Comparison of ENCODE assay signal across 1 cellular context in the genomic region with DNA sequence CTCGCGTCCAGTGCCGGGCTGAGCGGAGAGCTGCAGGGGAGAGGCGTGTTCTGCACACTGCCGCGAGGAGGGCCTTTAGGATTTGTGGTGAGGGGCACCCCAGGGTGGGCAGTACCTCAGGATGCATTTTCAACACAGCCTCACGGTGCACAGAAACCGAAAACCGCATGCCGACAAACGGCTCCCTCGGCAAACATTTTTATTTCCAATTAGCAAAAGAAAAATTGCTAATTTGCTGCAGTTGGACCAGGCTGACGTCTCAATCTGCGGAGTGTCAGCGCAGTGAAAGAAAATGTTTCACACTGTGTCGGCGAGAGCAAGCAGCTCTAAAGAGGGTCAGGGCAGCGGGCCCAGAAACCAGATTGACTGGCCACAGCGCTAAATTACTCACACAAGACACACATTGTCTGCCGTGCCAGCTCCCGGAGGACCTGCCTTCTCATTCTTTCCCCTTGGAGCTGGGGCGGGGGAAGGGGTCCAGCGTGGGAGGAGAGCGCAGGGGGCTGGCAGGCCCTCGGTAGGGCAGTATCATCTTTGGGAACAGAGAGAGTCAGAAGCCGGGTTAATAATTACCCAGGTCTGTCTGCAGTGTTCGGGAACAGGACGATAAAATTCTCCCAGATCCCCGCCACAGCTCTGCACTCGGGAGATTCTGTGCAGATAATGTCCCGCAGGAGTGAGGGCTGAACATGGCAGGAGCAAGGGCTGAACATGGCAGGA.
TF ChIP-seq lines count a peak whose summit lies in the region.

No MANE protein-coding gene starts in this region.

TF ChIP-seq in HepG2, 621 proteins besides CTCF, POLR2A, EP300 and RAD21 (continued from another document and continues in another):
- TF ChIP-seq, protein P1, sequence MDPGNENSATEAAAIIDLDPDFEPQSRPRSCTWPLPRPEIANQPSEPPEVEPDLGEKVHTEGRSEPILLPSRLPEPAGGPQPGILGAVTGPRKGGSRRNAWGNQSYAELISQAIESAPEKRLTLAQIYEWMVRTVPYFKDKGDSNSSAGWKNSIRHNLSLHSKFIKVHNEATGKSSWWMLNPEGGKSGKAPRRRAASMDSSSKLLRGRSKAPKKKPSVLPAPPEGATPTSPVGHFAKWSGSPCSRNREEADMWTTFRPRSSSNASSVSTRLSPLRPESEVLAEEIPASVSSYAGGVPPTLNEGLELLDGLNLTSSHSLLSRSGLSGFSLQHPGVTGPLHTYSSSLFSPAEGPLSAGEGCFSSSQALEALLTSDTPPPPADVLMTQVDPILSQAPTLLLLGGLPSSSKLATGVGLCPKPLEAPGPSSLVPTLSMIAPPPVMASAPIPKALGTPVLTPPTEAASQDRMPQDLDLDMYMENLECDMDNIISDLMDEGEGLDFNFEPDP (CRISPR knock-in tag; conservative IDR thresholded peaks at IDR 0.05), result 0 out of 2 replicates have a peak, but pooled peaks have one; percentile 18
- TF ChIP-seq CBX2 (IDR thresholded peaks at IDR 0.05; ENCODE audit: low read depth, low read length) (no peak), CBX2 (CRISPR knock-in tag; IDR thresholded peaks at IDR 0.05; ENCODE audit: low read depth) (no peak), ZNF75D (CRISPR knock-in tag; IDR thresholded peaks at IDR 0.05; ENCODE audit: borderline replicate concordance) (no peak), NKX3-1 (CRISPR knock-in tag; IDR thresholded peaks at IDR 0.05) (peak; percentile 38; the same call in 1 of the 2 replicates), MED1 (CRISPR knock-in tag; IDR thresholded peaks at IDR 0.05) (0 out of 2 replicates have a peak, but pooled peaks have one; percentile 20), ZNF598 (CRISPR knock-in tag; IDR thresholded peaks at IDR 0.05; ENCODE audit: borderline replicate concordance) (no peak), ZZZ3 (CRISPR knock-in tag; IDR thresholded peaks at IDR 0.05; ENCODE audit: borderline replicate concordance) (peak; percentile 43; the same call in 1 of the 2 replicates), CEBPG (CRISPR knock-in tag; IDR thresholded peaks at IDR 0.05) (no peak), ZNF326 (CRISPR knock-in tag; IDR thresholded peaks at IDR 0.05; ENCODE audit: borderline replicate concordance) (no peak)
- TF ChIP-seq, protein P2, sequence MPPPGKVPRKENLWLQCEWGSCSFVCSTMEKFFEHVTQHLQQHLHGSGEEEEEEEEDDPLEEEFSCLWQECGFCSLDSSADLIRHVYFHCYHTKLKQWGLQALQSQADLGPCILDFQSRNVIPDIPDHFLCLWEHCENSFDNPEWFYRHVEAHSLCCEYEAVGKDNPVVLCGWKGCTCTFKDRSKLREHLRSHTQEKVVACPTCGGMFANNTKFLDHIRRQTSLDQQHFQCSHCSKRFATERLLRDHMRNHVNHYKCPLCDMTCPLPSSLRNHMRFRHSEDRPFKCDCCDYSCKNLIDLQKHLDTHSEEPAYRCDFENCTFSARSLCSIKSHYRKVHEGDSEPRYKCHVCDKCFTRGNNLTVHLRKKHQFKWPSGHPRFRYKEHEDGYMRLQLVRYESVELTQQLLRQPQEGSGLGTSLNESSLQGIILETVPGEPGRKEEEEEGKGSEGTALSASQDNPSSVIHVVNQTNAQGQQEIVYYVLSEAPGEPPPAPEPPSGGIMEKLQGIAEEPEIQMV (CRISPR knock-in tag; IDR thresholded peaks at IDR 0.05; ENCODE audit: low read depth), result no peak
- TF ChIP-seq, protein P3, sequence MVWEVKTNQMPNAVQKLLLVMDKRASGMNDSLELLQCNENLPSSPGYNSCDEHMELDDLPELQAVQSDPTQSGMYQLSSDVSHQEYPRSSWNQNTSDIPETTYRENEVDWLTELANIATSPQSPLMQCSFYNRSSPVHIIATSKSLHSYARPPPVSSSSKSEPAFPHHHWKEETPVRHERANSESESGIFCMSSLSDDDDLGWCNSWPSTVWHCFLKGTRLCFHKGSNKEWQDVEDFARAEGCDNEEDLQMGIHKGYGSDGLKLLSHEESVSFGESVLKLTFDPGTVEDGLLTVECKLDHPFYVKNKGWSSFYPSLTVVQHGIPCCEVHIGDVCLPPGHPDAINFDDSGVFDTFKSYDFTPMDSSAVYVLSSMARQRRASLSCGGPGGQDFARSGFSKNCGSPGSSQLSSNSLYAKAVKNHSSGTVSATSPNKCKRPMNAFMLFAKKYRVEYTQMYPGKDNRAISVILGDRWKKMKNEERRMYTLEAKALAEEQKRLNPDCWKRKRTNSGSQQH (CRISPR knock-in tag; IDR thresholded peaks at IDR 0.05; ENCODE audit: low read depth), result peak; percentile 36; the same call in 1 of the 2 replicates
- TF ChIP-seq, protein P4, sequence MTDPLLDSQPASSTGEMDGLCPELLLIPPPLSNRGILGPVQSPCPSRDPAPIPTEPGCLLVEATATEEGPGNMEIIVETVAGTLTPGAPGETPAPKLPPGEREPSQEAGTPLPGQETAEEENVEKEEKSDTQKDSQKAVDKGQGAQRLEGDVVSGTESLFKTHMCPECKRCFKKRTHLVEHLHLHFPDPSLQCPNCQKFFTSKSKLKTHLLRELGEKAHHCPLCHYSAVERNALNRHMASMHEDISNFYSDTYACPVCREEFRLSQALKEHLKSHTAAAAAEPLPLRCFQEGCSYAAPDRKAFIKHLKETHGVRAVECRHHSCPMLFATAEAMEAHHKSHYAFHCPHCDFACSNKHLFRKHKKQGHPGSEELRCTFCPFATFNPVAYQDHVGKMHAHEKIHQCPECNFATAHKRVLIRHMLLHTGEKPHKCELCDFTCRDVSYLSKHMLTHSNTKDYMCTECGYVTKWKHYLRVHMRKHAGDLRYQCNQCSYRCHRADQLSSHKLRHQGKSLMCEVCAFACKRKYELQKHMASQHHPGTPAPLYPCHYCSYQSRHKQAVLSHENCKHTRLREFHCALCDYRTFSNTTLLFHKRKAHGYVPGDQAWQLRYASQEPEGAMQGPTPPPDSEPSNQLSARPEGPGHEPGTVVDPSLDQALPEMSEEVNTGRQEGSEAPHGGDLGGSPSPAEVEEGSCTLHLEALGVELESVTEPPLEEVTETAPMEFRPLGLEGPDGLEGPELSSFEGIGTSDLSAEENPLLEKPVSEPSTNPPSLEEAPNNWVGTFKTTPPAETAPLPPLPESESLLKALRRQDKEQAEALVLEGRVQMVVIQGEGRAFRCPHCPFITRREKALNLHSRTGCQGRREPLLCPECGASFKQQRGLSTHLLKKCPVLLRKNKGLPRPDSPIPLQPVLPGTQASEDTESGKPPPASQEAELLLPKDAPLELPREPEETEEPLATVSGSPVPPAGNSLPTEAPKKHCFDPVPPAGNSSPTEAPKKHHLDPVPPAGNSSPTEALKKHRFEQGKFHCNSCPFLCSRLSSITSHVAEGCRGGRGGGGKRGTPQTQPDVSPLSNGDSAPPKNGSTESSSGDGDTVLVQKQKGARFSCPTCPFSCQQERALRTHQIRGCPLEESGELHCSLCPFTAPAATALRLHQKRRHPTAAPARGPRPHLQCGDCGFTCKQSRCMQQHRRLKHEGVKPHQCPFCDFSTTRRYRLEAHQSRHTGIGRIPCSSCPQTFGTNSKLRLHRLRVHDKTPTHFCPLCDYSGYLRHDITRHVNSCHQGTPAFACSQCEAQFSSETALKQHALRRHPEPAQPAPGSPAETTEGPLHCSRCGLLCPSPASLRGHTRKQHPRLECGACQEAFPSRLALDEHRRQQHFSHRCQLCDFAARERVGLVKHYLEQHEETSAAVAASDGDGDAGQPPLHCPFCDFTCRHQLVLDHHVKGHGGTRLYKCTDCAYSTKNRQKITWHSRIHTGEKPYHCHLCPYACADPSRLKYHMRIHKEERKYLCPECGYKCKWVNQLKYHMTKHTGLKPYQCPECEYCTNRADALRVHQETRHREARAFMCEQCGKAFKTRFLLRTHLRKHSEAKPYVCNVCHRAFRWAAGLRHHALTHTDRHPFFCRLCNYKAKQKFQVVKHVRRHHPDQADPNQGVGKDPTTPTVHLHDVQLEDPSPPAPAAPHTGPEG (CRISPR knock-in tag; IDR thresholded peaks at IDR 0.05), result peak; percentile 74; the same call in 1 of the 2 replicates
- TF ChIP-seq, protein P5, sequence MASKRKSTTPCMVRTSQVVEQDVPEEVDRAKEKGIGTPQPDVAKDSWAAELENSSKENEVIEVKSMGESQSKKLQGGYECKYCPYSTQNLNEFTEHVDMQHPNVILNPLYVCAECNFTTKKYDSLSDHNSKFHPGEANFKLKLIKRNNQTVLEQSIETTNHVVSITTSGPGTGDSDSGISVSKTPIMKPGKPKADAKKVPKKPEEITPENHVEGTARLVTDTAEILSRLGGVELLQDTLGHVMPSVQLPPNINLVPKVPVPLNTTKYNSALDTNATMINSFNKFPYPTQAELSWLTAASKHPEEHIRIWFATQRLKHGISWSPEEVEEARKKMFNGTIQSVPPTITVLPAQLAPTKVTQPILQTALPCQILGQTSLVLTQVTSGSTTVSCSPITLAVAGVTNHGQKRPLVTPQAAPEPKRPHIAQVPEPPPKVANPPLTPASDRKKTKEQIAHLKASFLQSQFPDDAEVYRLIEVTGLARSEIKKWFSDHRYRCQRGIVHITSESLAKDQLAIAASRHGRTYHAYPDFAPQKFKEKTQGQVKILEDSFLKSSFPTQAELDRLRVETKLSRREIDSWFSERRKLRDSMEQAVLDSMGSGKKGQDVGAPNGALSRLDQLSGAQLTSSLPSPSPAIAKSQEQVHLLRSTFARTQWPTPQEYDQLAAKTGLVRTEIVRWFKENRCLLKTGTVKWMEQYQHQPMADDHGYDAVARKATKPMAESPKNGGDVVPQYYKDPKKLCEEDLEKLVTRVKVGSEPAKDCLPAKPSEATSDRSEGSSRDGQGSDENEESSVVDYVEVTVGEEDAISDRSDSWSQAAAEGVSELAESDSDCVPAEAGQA (IDR thresholded peaks at IDR 0.05; ENCODE audit: low read depth), result no peak
- TF ChIP-seq, protein P5 (CRISPR knock-in tag; IDR thresholded peaks at IDR 0.05; ENCODE audit: borderline replicate concordance), result 0 out of 2 replicates have a peak, but pooled peaks have one; percentile 32
- TF ChIP-seq, protein P6, sequence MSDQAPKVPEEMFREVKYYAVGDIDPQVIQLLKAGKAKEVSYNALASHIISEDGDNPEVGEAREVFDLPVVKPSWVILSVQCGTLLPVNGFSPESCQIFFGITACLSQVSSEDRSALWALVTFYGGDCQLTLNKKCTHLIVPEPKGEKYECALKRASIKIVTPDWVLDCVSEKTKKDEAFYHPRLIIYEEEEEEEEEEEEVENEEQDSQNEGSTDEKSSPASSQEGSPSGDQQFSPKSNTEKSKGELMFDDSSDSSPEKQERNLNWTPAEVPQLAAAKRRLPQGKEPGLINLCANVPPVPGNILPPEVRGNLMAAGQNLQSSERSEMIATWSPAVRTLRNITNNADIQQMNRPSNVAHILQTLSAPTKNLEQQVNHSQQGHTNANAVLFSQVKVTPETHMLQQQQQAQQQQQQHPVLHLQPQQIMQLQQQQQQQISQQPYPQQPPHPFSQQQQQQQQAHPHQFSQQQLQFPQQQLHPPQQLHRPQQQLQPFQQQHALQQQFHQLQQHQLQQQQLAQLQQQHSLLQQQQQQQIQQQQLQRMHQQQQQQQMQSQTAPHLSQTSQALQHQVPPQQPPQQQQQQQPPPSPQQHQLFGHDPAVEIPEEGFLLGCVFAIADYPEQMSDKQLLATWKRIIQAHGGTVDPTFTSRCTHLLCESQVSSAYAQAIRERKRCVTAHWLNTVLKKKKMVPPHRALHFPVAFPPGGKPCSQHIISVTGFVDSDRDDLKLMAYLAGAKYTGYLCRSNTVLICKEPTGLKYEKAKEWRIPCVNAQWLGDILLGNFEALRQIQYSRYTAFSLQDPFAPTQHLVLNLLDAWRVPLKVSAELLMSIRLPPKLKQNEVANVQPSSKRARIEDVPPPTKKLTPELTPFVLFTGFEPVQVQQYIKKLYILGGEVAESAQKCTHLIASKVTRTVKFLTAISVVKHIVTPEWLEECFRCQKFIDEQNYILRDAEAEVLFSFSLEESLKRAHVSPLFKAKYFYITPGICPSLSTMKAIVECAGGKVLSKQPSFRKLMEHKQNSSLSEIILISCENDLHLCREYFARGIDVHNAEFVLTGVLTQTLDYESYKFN (CRISPR knock-in tag; conservative IDR thresholded peaks at IDR 0.05), result peak; percentile 74
- TF ChIP-seq, protein P7, sequence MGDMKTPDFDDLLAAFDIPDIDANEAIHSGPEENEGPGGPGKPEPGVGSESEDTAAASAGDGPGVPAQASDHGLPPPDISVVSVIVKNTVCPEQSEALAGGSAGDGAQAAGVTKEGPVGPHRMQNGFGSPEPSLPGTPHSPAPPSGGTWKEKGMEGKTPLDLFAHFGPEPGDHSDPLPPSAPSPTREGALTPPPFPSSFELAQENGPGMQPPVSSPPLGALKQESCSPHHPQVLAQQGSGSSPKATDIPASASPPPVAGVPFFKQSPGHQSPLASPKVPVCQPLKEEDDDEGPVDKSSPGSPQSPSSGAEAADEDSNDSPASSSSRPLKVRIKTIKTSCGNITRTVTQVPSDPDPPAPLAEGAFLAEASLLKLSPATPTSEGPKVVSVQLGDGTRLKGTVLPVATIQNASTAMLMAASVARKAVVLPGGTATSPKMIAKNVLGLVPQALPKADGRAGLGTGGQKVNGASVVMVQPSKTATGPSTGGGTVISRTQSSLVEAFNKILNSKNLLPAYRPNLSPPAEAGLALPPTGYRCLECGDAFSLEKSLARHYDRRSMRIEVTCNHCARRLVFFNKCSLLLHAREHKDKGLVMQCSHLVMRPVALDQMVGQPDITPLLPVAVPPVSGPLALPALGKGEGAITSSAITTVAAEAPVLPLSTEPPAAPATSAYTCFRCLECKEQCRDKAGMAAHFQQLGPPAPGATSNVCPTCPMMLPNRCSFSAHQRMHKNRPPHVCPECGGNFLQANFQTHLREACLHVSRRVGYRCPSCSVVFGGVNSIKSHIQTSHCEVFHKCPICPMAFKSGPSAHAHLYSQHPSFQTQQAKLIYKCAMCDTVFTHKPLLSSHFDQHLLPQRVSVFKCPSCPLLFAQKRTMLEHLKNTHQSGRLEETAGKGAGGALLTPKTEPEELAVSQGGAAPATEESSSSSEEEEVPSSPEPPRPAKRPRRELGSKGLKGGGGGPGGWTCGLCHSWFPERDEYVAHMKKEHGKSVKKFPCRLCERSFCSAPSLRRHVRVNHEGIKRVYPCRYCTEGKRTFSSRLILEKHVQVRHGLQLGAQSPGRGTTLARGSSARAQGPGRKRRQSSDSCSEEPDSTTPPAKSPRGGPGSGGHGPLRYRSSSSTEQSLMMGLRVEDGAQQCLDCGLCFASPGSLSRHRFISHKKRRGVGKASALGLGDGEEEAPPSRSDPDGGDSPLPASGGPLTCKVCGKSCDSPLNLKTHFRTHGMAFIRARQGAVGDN (CRISPR knock-in tag; IDR thresholded peaks at IDR 0.05), result peak; percentile 66
